In the genomic region with DNA sequence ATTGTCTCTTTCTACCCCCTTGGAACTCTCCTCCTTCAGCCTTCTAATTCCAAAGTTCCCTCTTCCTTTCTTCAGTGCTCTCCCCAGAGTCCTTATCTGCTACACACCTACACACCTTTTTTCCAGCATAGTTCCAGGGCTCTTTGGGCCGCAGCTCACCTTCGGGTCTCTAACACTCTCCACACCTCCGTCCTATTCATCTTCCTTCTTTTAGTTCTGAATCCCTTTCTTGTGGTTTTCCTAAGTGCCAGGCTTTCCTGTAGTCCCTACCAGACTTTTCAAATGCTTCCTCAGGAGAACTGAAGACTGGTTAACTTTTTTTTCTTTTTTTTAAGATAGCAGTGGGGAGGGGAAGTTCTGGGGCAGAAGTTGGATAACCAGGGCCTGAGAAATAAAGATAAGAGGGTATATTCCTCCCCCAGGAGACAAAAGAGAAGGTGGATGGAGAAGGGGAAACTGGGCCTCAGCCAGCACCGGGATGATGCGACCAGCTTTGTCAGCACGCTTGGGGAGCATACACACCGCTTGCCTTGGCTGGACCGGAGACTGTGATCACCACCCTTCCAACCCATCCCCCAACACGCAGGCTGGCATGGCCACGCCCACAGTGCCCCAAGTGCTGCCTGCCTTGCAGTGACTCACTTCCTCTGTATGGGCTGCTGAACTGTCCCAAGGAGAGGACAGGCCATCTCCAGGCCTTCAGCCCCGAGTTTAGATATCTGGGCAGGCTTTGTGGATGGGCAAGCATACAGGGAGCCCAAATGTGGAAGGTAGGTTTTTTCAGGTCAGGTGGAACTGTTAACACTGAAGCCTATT, we compare ENCODE assay signal across 8 cellular contexts. TPM values are rescaled to one million over a fixed set of nuclear protein-coding genes. Genes with fewer than 3 reads are reported as not detected.
DNase-seq lines count a peak whose midpoint lies in the region; ATAC-seq and TF ChIP-seq lines count a peak whose summit lies in the region.

No MANE protein-coding gene starts in this region.

- TF ChIP-seq CTCF in Peyer's patch (IDR thresholded peaks at IDR 0.05) (no peak), fibroblast of lung (conservative IDR thresholded peaks at IDR 0.05 in 1 of 2, IDR thresholded peaks at IDR 0.05 in 1 of 2; ENCODE audit: low read depth in 1 of 2, low read length in 2 of 2) (no peak), neutrophil (IDR thresholded peaks at IDR 0.05) (peak; percentile 25)

- no peaks in the 10 kb centered on the region for H3K9me3 Mint-ChIP-seq in activated T-cell treated with anti-CD3 and anti-CD28 coated beads, Interleukin-2, amount 50 U/mL, for 4 hours

- H2AFZ ChIP-seq in fibroblast of lung (ENCODE audit: low read length) = peak overlapping the region; percentile 41

- H3K9ac ChIP-seq in fibroblast of lung (ENCODE audit: insufficient read depth, low read length) = no peak overlapping the region

- H4K20me1 ChIP-seq in fibroblast of lung (ENCODE audit: control insufficient read depth, extremely low read depth, insufficient read depth, low read length) = no peaks in the 10 kb centered on the region

- DNase-seq in Peyer's patch (peak; percentile 79 to 95 (median 92)), fibroblast of lung (ENCODE audit: low read depth in 2 of 2) (no peak), substantia nigra (lab: John Stamatoyannopoulos, UW) (peak; percentile 29 to 89 (median 69))
- DNase-seq in activated T-cell treated with anti-CD3 and anti-CD28 coated beads, Interleukin-2, amount 50 U/mL, for 4 hours = peak; percentile 62

- H3K4me3 Mint-ChIP-seq in activated T-cell treated with anti-CD3 and anti-CD28 coated beads, Interleukin-2, amount 50 U/mL, for 4 hours = peak overlapping the region; percentile 77

- peaks cover 49% of the 10 kb centered on the region for H3K4me1 Mint-ChIP-seq in activated T-cell treated with anti-CD3 and anti-CD28 coated beads, Interleukin-2, amount 50 U/mL, for 4 hours (ENCODE audit: low read depth)

- H3K79me2 ChIP-seq in fibroblast of lung (ENCODE audit: control insufficient read depth, insufficient read depth, low read length) = peaks cover 21% of the 10 kb centered on the region

- H3K27me3 ChIP-seq in Peyer's patch (no peaks in the 10 kb centered on the region), fibroblast of lung (ENCODE audit: control insufficient read depth, insufficient read depth, low read length) (no peaks in the 10 kb centered on the region), neutrophil (no peaks in the 10 kb centered on the region)

- TF ChIP-seq POLR2A in GM18526 (IDR thresholded peaks at IDR 0.05; ENCODE audit: extremely low read depth, insufficient read length) (peak; percentile 35), Peyer's patch (IDR thresholded peaks at IDR 0.05) (peak; percentile 19 to 55)

- H3K27ac ChIP-seq in Peyer's patch (peak overlapping the region; percentile 17 to 67 (median 24)), fibroblast of lung (ENCODE audit: insufficient read depth, low read length) (peak overlapping the region; percentile 32), neutrophil (peak overlapping the region; percentile 97), substantia nigra (ENCODE audit: low read depth, low read length, poor library complexity, severe bottlenecking) (peak overlapping the region; percentile 84)

- no peaks in the 10 kb centered on the region for H3K27me3 Mint-ChIP-seq in activated T-cell treated with anti-CD3 and anti-CD28 coated beads, Interleukin-2, amount 50 U/mL, for 4 hours (ENCODE audit: low read depth)

- H3K4me3 ChIP-seq in Peyer's patch (no peak overlapping the region), fibroblast of lung (replicated peaks in 1 of 4; ENCODE audit: control extremely low read depth in 1 of 4, insufficient read depth in 1 of 4, low read depth in 3 of 4, low read length in 4 of 4) (no peak overlapping the region), neutrophil (ENCODE audit: low read depth in 1 of 2, low read length in 1 of 2) (peak overlapping the region; percentile 58 to 79)

- H3K4me1 ChIP-seq in Peyer's patch (peaks cover 2 to 51% (median 21%) of the 10 kb centered on the region in 4 donors), fibroblast of lung (ENCODE audit: control insufficient read depth, extremely low read depth, insufficient read depth, low read length) (peaks cover 21% of the 10 kb centered on the region), neutrophil (ENCODE audit: control insufficient read depth in 1 of 2, insufficient read depth in 1 of 2, low read depth in 1 of 2, low read length in 1 of 2) (peaks cover 67 to 72% of the 10 kb centered on the region in 2 experiments)

- H3K36me3 ChIP-seq in Peyer's patch (no peaks in the 10 kb centered on the region), fibroblast of lung (ENCODE audit: control insufficient read depth, insufficient read depth, low read length) (no peaks in the 10 kb centered on the region), neutrophil (no peaks in the 10 kb centered on the region)

- no peak for ATAC-seq in activated T-cell treated with anti-CD3 and anti-CD28 coated beads, Interleukin-2, amount 50 U/mL, for 4 hours
- ATAC-seq in GM19455 (IDR thresholded peaks at IDR 0.05; ENCODE audit: unreplicated experiment) (no peak), GM21360 (IDR thresholded peaks at IDR 0.05; ENCODE audit: unreplicated experiment) (no peak)

- H3K9me3 ChIP-seq in Peyer's patch (no peaks in the 10 kb centered on the region), fibroblast of lung (ENCODE audit: control insufficient read depth, insufficient read depth, low read depth, low read length) (no peaks in the 10 kb centered on the region), neutrophil (no peaks in the 10 kb centered on the region)

- H3K4me2 ChIP-seq in fibroblast of lung (ENCODE audit: extremely low read depth, insufficient read depth, low read length) = peak overlapping the region; percentile 68

- no peaks in the 10 kb centered on the region for H3K36me3 Mint-ChIP-seq in activated T-cell treated with anti-CD3 and anti-CD28 coated beads, Interleukin-2, amount 50 U/mL, for 4 hours (ENCODE audit: insufficient read depth)

RNA-seq across cellular contexts. Expression of a gene that starts 2.5 kb away (rescaled TPM):
- 100 to 1,000 TPM in 3 of 4 donors, 10 to 100 TPM in 1; 48.7 to 212 (median 156) TPM for total RNA-seq in Peyer's patch
- total RNA-seq in activated T-cell treated with anti-CD3 and anti-CD28 coated beads, Interleukin-2, amount 50 U/mL, for 4 hours = 100 to 1,000 TPM; 199 to 208 (median 200) TPM
- total RNA-seq in fibroblast of lung = 138 and 190 TPM in 2 replicates
- 201 and 254 TPM in 2 replicates for polyA plus RNA-seq in fibroblast of lung
- 132 and 153 TPM in 2 replicates for polyA plus RNA-seq in fibroblast of lung (2012)
- 215 and 258 TPM in 2 replicates for polyA minus RNA-seq in fibroblast of lung (ENCODE audit: low replicate concordance)

RNA-seq across cellular contexts. Expression of a gene that starts 5.0 kb away (rescaled TPM):
- total RNA-seq in Peyer's patch (1 to 10 TPM in 1 of 4 donors, under 1 TPM in 1, not detected in 2; 0.67 to 1.7 TPM), fibroblast of lung (under 0.01 and 0.33 TPM in 2 replicates)
- not detected for total RNA-seq in activated T-cell treated with anti-CD3 and anti-CD28 coated beads, Interleukin-2, amount 50 U/mL, for 4 hours
- polyA plus RNA-seq in fibroblast of lung = 0.03 and 0.07 TPM in 2 replicates
- 0.53 and 0.71 TPM in 2 replicates for polyA plus RNA-seq in fibroblast of lung (2012)
- polyA minus RNA-seq in fibroblast of lung (ENCODE audit: low replicate concordance) = 0.75 TPM in 1 of 2 replicates, not detected in the other

RNA-seq across cellular contexts. Expression of a gene that starts 29.6 kb away (rescaled TPM):
- total RNA-seq in Peyer's patch = 10 to 100 TPM; 37.1 to 76.4 (median 57.4) TPM
- total RNA-seq in activated T-cell treated with anti-CD3 and anti-CD28 coated beads, Interleukin-2, amount 50 U/mL, for 4 hours = 1 to 10 TPM; 5.0 to 7.0 (median 6.5) TPM
- 9.2 and 17.3 TPM in 2 replicates for total RNA-seq in fibroblast of lung
- 10.1 and 11.7 TPM in 2 replicates for polyA plus RNA-seq in fibroblast of lung
- polyA plus RNA-seq in fibroblast of lung (2012) = 10.4 and 14.0 TPM in 2 replicates
- 38.7 and 54.7 TPM in 2 replicates for polyA minus RNA-seq in fibroblast of lung (ENCODE audit: low replicate concordance)

RNA-seq across cellular contexts. Expression of a gene that starts 31.2 kb away (rescaled TPM):
- total RNA-seq in Peyer's patch (10 to 100 TPM; 21.7 to 28.1 (median 25.1) TPM), fibroblast of lung (6.3 and 7.2 TPM in 2 replicates)
- 10 to 100 TPM; 11.0 to 13.7 (median 11.9) TPM for total RNA-seq in activated T-cell treated with anti-CD3 and anti-CD28 coated beads, Interleukin-2, amount 50 U/mL, for 4 hours
- 11.8 and 16.6 TPM in 2 replicates for polyA plus RNA-seq in fibroblast of lung
- polyA plus RNA-seq in fibroblast of lung (2012) = 5.9 and 8.2 TPM in 2 replicates
- polyA minus RNA-seq in fibroblast of lung (ENCODE audit: low replicate concordance) = 9.5 and 11.0 TPM in 2 replicates

RNA-seq across cellular contexts. Expression of a gene that starts 50.9 kb away (rescaled TPM):
- total RNA-seq in Peyer's patch = 100 to 1,000 TPM in 1 of 4 donors, 10 to 100 TPM in 3; 28.2 to 106 (median 61.5) TPM
- total RNA-seq in activated T-cell treated with anti-CD3 and anti-CD28 coated beads, Interleukin-2, amount 50 U/mL, for 4 hours = 10 to 100 TPM; 37.0 to 40.7 (median 40.7) TPM
- total RNA-seq in fibroblast of lung = 26.7 and 30.7 TPM in 2 replicates
- polyA plus RNA-seq in fibroblast of lung = 25.3 and 27.0 TPM in 2 replicates
- 17.4 and 20.4 TPM in 2 replicates for polyA plus RNA-seq in fibroblast of lung (2012)
- polyA minus RNA-seq in fibroblast of lung (ENCODE audit: low replicate concordance) = 23.7 and 26.6 TPM in 2 replicates

Comparison
In these comparisons a context has a peak if more than half of its experiments do, and no peak if none do; other contexts are left out.
1. DNase-seq: peak in Peyer's patch (3 of 3), activated T-cell treated with anti-CD3 and anti-CD28 coated beads, Interleukin-2, amount 50 U/mL, for 4 hours (single experiment) and substantia nigra (49 of 49); none in fibroblast of lung (0 of 2).
2. H3K27ac ChIP-seq: peak in every context shown above with its lines; median percentile 97 in neutrophil; 84 in substantia nigra; 32 in fibroblast of lung; 24 in Peyer's patch.
3. H3K4me3 ChIP-seq: peak in neutrophil (2 of 2); none in Peyer's patch (0 of 4) and fibroblast of lung (0 of 4).